1 cellular context compared by ENCODE assay signal in the genomic region with DNA sequence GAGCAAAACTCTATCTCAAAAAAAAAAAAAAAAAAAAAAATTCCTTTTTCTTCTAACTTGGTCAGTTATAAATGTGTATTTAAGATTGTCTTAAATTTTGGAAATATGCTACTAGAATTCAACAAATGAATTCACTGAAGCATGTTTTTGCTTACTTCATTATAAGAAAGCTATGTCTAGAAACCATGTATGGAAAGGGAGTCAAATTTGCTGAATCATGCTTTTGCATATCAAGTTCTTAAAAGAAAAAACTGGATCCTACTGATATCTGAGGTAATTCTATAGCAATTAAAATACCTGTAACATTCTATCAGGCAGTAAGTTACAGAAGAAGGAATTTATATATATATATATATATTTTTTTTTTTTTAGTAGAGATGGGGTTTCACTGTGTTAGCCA.
TF ChIP-seq lines count a peak whose summit lies in the region.

No MANE protein-coding gene starts in this region.

TF ChIP-seq in K562, 482 proteins besides CTCF, POLR2A, EP300 and RAD21 (continued from another document and continues in another):
- TF ChIP-seq, protein P1, sequence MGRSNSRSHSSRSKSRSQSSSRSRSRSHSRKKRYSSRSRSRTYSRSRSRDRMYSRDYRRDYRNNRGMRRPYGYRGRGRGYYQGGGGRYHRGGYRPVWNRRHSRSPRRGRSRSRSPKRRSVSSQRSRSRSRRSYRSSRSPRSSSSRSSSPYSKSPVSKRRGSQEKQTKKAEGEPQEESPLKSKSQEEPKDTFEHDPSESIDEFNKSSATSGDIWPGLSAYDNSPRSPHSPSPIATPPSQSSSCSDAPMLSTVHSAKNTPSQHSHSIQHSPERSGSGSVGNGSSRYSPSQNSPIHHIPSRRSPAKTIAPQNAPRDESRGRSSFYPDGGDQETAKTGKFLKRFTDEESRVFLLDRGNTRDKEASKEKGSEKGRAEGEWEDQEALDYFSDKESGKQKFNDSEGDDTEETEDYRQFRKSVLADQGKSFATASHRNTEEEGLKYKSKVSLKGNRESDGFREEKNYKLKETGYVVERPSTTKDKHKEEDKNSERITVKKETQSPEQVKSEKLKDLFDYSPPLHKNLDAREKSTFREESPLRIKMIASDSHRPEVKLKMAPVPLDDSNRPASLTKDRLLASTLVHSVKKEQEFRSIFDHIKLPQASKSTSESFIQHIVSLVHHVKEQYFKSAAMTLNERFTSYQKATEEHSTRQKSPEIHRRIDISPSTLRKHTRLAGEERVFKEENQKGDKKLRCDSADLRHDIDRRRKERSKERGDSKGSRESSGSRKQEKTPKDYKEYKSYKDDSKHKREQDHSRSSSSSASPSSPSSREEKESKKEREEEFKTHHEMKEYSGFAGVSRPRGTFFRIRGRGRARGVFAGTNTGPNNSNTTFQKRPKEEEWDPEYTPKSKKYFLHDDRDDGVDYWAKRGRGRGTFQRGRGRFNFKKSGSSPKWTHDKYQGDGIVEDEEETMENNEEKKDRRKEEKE (IDR thresholded peaks at IDR 0.05; ENCODE audit: borderline replicate concordance in 1 of 2, control insufficient read depth in 1 of 2, low read depth in 2 of 2, low read length in 1 of 2), result no peak
- TF ChIP-seq ZNF436 (CRISPR knock-in tag; IDR thresholded peaks at IDR 0.05) (no peak), NFE2 (IDR thresholded peaks at IDR 0.05; ENCODE audit: low read depth) (peak; percentile 91), BMI1 (IDR thresholded peaks at IDR 0.05; ENCODE audit: low read length) (no peak), RFX1 (IDR thresholded peaks at IDR 0.05) (0 out of 2 replicates have a peak, but pooled peaks have one; percentile 11), GATAD2A (IDR thresholded peaks at IDR 0.05) (no peak), SMARCA4 (IDR thresholded peaks at IDR 0.05) (no peak), ZNF589 (CRISPR knock-in tag; IDR thresholded peaks at IDR 0.05; ENCODE audit: low read depth) (no peak), OTX1 (CRISPR knock-in tag; IDR thresholded peaks at IDR 0.05) (no peak), MAFF (IDR thresholded peaks at IDR 0.05; ENCODE audit: low read length) (peak; percentile 98), MYBL2 (IDR thresholded peaks at IDR 0.05; ENCODE audit: low read depth) (no peak), MYBL2 (CRISPR knock-in tag; IDR thresholded peaks at IDR 0.05; ENCODE audit: borderline replicate concordance) (no peak), NFE2L1 (tag; IDR thresholded peaks at IDR 0.05; ENCODE audit: borderline replicate concordance, low read depth) (peak; percentile 84), BACH1 (tag; IDR thresholded peaks at IDR 0.05) (peak; percentile 64; the same call in 1 of the 2 replicates), SOX6 (IDR thresholded peaks at IDR 0.05) (no peak), L3MBTL2 (IDR thresholded peaks at IDR 0.05) (no peak), ZNF41 (CRISPR knock-in tag; conservative IDR thresholded peaks at IDR 0.05) (no peak), C11orf30 (IDR thresholded peaks at IDR 0.05; ENCODE audit: low read depth) (peak; percentile 98), SRSF7 (optimal IDR thresholded peaks at IDR 0.05; ENCODE audit: low read depth, low read length) (no peak), SREBF1 (IDR thresholded peaks at IDR 0.05; ENCODE audit: borderline replicate concordance, low read depth, low read length) (no peak), ZNF79 (CRISPR knock-in tag; IDR thresholded peaks at IDR 0.05; ENCODE audit: low read depth) (no peak), RBM25 (IDR thresholded peaks at IDR 0.05; ENCODE audit: low read depth, low read length, severe bottlenecking) (no peak), RNF2 (IDR thresholded peaks at IDR 0.05) (no peak), POLR2AphosphoS5 (IDR thresholded peaks at IDR 0.05; ENCODE audit: control insufficient read depth, insufficient read depth, low read depth, low read length) (no peak), MED1 (CRISPR knock-in tag; IDR thresholded peaks at IDR 0.05; ENCODE audit: borderline replicate concordance) (no peak), ZFP30 (CRISPR knock-in tag; IDR thresholded peaks at IDR 0.05; ENCODE audit: borderline replicate concordance) (no peak), LCOR (CRISPR knock-in tag; IDR thresholded peaks at IDR 0.05) (no peak), POU5F1 (IDR thresholded peaks at IDR 0.05; ENCODE audit: borderline replicate concordance, low read depth, low read length, partially characterized antibody) (no peak), POLR2B (IDR thresholded peaks at IDR 0.05; ENCODE audit: low read depth, partially characterized antibody) (no peak), NR2F6 (CRISPR knock-in tag; IDR thresholded peaks at IDR 0.05) (no peak), PHF8 (IDR thresholded peaks at IDR 0.05; ENCODE audit: borderline replicate concordance, low read length) (no peak), MAFK (IDR thresholded peaks at IDR 0.05; ENCODE audit: low read length) (peak; percentile 96), DNMT1 (IDR thresholded peaks at IDR 0.05) (no peak), CBX1 (IDR thresholded peaks at IDR 0.05; ENCODE audit: low read depth) (no peak), ELF1 (tag; IDR thresholded peaks at IDR 0.05) (no peak), NR3C1 (CRISPR knock-in tag; IDR thresholded peaks at IDR 0.05) (no peak), MYNN (IDR thresholded peaks at IDR 0.05) (no peak), MYNN (CRISPR knock-in tag; IDR thresholded peaks at IDR 0.05) (no peak), ZEB2 (IDR thresholded peaks at IDR 0.05) (no peak), STAT5A (IDR thresholded peaks at IDR 0.05; ENCODE audit: borderline replicate concordance, low read length) (no peak), STAT5B (CRISPR knock-in tag; IDR thresholded peaks at IDR 0.05) (no peak), FOXA1 (IDR thresholded peaks at IDR 0.05; ENCODE audit: borderline replicate concordance) (no peak), ARID1B (IDR thresholded peaks at IDR 0.05) (peak; percentile 51)
- TF ChIP-seq, protein P2, sequence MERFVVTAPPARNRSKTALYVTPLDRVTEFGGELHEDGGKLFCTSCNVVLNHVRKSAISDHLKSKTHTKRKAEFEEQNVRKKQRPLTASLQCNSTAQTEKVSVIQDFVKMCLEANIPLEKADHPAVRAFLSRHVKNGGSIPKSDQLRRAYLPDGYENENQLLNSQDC (CRISPR knock-in tag; IDR thresholded peaks at IDR 0.05), result no peak
- TF ChIP-seq, protein P3, sequence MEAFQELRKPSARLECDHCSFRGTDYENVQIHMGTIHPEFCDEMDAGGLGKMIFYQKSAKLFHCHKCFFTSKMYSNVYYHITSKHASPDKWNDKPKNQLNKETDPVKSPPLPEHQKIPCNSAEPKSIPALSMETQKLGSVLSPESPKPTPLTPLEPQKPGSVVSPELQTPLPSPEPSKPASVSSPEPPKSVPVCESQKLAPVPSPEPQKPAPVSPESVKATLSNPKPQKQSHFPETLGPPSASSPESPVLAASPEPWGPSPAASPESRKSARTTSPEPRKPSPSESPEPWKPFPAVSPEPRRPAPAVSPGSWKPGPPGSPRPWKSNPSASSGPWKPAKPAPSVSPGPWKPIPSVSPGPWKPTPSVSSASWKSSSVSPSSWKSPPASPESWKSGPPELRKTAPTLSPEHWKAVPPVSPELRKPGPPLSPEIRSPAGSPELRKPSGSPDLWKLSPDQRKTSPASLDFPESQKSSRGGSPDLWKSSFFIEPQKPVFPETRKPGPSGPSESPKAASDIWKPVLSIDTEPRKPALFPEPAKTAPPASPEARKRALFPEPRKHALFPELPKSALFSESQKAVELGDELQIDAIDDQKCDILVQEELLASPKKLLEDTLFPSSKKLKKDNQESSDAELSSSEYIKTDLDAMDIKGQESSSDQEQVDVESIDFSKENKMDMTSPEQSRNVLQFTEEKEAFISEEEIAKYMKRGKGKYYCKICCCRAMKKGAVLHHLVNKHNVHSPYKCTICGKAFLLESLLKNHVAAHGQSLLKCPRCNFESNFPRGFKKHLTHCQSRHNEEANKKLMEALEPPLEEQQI (IDR thresholded peaks at IDR 0.05), result no peak
- TF ChIP-seq, protein P4, sequence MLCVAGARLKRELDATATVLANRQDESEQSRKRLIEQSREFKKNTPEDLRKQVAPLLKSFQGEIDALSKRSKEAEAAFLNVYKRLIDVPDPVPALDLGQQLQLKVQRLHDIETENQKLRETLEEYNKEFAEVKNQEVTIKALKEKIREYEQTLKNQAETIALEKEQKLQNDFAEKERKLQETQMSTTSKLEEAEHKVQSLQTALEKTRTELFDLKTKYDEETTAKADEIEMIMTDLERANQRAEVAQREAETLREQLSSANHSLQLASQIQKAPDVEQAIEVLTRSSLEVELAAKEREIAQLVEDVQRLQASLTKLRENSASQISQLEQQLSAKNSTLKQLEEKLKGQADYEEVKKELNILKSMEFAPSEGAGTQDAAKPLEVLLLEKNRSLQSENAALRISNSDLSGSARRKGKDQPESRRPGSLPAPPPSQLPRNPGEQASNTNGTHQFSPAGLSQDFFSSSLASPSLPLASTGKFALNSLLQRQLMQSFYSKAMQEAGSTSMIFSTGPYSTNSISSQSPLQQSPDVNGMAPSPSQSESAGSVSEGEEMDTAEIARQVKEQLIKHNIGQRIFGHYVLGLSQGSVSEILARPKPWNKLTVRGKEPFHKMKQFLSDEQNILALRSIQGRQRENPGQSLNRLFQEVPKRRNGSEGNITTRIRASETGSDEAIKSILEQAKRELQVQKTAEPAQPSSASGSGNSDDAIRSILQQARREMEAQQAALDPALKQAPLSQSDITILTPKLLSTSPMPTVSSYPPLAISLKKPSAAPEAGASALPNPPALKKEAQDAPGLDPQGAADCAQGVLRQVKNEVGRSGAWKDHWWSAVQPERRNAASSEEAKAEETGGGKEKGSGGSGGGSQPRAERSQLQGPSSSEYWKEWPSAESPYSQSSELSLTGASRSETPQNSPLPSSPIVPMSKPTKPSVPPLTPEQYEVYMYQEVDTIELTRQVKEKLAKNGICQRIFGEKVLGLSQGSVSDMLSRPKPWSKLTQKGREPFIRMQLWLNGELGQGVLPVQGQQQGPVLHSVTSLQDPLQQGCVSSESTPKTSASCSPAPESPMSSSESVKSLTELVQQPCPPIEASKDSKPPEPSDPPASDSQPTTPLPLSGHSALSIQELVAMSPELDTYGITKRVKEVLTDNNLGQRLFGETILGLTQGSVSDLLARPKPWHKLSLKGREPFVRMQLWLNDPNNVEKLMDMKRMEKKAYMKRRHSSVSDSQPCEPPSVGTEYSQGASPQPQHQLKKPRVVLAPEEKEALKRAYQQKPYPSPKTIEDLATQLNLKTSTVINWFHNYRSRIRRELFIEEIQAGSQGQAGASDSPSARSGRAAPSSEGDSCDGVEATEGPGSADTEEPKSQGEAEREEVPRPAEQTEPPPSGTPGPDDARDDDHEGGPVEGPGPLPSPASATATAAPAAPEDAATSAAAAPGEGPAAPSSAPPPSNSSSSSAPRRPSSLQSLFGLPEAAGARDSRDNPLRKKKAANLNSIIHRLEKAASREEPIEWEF (CRISPR knock-in tag; IDR thresholded peaks at IDR 0.05), result no peak
- TF ChIP-seq, protein P5, sequence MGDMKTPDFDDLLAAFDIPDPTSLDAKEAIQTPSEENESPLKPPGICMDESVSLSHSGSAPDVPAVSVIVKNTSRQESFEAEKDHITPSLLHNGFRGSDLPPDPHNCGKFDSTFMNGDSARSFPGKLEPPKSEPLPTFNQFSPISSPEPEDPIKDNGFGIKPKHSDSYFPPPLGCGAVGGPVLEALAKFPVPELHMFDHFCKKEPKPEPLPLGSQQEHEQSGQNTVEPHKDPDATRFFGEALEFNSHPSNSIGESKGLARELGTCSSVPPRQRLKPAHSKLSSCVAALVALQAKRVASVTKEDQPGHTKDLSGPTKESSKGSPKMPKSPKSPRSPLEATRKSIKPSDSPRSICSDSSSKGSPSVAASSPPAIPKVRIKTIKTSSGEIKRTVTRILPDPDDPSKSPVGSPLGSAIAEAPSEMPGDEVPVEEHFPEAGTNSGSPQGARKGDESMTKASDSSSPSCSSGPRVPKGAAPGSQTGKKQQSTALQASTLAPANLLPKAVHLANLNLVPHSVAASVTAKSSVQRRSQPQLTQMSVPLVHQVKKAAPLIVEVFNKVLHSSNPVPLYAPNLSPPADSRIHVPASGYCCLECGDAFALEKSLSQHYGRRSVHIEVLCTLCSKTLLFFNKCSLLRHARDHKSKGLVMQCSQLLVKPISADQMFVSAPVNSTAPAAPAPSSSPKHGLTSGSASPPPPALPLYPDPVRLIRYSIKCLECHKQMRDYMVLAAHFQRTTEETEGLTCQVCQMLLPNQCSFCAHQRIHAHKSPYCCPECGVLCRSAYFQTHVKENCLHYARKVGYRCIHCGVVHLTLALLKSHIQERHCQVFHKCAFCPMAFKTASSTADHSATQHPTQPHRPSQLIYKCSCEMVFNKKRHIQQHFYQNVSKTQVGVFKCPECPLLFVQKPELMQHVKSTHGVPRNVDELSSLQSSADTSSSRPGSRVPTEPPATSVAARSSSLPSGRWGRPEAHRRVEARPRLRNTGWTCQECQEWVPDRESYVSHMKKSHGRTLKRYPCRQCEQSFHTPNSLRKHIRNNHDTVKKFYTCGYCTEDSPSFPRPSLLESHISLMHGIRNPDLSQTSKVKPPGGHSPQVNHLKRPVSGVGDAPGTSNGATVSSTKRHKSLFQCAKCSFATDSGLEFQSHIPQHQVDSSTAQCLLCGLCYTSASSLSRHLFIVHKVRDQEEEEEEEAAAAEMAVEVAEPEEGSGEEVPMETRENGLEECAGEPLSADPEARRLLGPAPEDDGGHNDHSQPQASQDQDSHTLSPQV (IDR thresholded peaks at IDR 0.05), result peak; percentile 34; the same call in 1 of the 2 replicates
- TF ChIP-seq, protein P6, sequence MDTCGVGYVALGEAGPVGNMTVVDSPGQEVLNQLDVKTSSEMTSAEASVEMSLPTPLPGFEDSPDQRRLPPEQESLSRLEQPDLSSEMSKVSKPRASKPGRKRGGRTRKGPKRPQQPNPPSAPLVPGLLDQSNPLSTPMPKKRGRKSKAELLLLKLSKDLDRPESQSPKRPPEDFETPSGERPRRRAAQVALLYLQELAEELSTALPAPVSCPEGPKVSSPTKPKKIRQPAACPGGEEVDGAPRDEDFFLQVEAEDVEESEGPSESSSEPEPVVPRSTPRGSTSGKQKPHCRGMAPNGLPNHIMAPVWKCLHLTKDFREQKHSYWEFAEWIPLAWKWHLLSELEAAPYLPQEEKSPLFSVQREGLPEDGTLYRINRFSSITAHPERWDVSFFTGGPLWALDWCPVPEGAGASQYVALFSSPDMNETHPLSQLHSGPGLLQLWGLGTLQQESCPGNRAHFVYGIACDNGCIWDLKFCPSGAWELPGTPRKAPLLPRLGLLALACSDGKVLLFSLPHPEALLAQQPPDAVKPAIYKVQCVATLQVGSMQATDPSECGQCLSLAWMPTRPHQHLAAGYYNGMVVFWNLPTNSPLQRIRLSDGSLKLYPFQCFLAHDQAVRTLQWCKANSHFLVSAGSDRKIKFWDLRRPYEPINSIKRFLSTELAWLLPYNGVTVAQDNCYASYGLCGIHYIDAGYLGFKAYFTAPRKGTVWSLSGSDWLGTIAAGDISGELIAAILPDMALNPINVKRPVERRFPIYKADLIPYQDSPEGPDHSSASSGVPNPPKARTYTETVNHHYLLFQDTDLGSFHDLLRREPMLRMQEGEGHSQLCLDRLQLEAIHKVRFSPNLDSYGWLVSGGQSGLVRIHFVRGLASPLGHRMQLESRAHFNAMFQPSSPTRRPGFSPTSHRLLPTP (IDR thresholded peaks at IDR 0.05; ENCODE audit: borderline replicate concordance, extremely low read depth, insufficient read length), result no peak
- TF ChIP-seq, protein P7, sequence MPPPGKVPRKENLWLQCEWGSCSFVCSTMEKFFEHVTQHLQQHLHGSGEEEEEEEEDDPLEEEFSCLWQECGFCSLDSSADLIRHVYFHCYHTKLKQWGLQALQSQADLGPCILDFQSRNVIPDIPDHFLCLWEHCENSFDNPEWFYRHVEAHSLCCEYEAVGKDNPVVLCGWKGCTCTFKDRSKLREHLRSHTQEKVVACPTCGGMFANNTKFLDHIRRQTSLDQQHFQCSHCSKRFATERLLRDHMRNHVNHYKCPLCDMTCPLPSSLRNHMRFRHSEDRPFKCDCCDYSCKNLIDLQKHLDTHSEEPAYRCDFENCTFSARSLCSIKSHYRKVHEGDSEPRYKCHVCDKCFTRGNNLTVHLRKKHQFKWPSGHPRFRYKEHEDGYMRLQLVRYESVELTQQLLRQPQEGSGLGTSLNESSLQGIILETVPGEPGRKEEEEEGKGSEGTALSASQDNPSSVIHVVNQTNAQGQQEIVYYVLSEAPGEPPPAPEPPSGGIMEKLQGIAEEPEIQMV (tag; conservative IDR thresholded peaks at IDR 0.05; ENCODE audit: low read depth), result no peak
